ENCODE assay signal across 15 cellular contexts in genomic region chr3:45130476-45130875, GRCh38. TPM values are rescaled to one million over a fixed set of nuclear protein-coding genes. Genes with fewer than 3 reads are reported as not detected.
DNase-seq lines count a peak whose midpoint lies in the region; ATAC-seq, FAIRE-seq and TF ChIP-seq lines count a peak whose summit lies in the region.
"Had no signal": no experiment of that assay in that cellular context is flagged by ENCODE, and none has a peak within 500 bp of the region (broad histone marks: within the 10 kb centered on the region; RNA-seq: fewer than 3 reads in every experiment).

No MANE protein-coding gene starts in this region.

- dilution Hi-C loops in keratinocyte (cut with MboI; ENCODE audit: extremely low pct_ligation_motif_present, low sequenced_read_pairs) = no loop called here

- H3K27ac ChIP-seq in RWPE2 (ENCODE audit: poor library complexity, severe bottlenecking) (peak overlapping the region; percentile 100), keratinocyte (ENCODE audit: control insufficient read depth, insufficient read depth, low read length) (no peak overlapping the region), uterus (peak overlapping the region; percentile 68 to 87), MM.1S (ENCODE audit: low read length) (no peak overlapping the region)
- H3K27ac ChIP-seq: C4-2B had no signal

- H3K4me3 ChIP-seq in RWPE2 (ENCODE audit: severe bottlenecking) (no peak overlapping the region), keratinocyte (ENCODE audit: control insufficient read depth in 2 of 3, extremely low read depth in 1 of 3, insufficient read depth in 2 of 3, low read depth in 1 of 3, low read length in 3 of 3) (no peak overlapping the region), uterus (no peak overlapping the region), MM.1S (ENCODE audit: low read length) (no peak overlapping the region)
- H3K4me3 ChIP-seq: A549, GM12878 had no signal

- H3K79me2 ChIP-seq in keratinocyte (ENCODE audit: control insufficient read depth, insufficient read depth, low read length) (peaks cover 92% of the 10 kb centered on the region), MM.1S (ENCODE audit: low read length) (no peaks in the 10 kb centered on the region)

- no peak for ATAC-seq in RWPE2 (ENCODE audit: low read depth)
- ATAC-seq in GM18861 (IDR thresholded peaks at IDR 0.05; ENCODE audit: unreplicated experiment) = no peak
- no peak for ATAC-seq in stimulated activated naive CD8-positive, alpha-beta T cell treated with anti-CD3 and anti-CD28 coated beads, Interleukin-15, Interleukin-2, amounts not matched to agents 100 U/mL and 50 U/mL, for 24 hours
- ATAC-seq: A549, GM12878 had no signal

- peaks cover 58% of the 10 kb centered on the region for H3K36me3 ChIP-seq in RWPE2 (ENCODE audit: low read depth)
- H3K36me3 ChIP-seq in keratinocyte (ENCODE audit: control insufficient read depth in 2 of 2, extremely low read depth in 1 of 2, insufficient read depth in 2 of 2, low read length in 2 of 2) = peaks cover 10 to 46% of the 10 kb centered on the region in 2 experiments
- H3K36me3 ChIP-seq in uterus = no peaks in the 10 kb centered on the region
- no peaks in the 10 kb centered on the region for H3K36me3 ChIP-seq in MM.1S (replicated peaks; ENCODE audit: insufficient read depth, low read length)
- H3K36me3 ChIP-seq: BE2C had no signal

- H3K4me2 ChIP-seq in keratinocyte (ENCODE audit: control insufficient read depth, extremely low read depth, insufficient read depth, low read depth, low read length) (no peak overlapping the region), MM.1S (ENCODE audit: low read depth, low read length) (no peak overlapping the region)

- DNase-seq in NCI-H69 (lab: John Stamatoyannopoulos, UW) (peak; percentile 50), RWPE2 (ENCODE audit: low spot score) (no peak), keratinocyte (ENCODE audit: low read depth, low spot score) (no peak), uterus (no peak), MM.1S (no peak)
- no peak for DNase-seq in stimulated activated naive CD8-positive, alpha-beta T cell treated with anti-CD3 and anti-CD28 coated beads, Interleukin-15, Interleukin-2, amounts not matched to agents 100 U/mL and 50 U/mL, for 24 hours
- DNase-seq: BE2C; CD4-positive, alpha-beta memory T cell; DMS79; H7 had no signal

- H3K9me3 ChIP-seq in RWPE2 (ENCODE audit: severe bottlenecking) = no peaks in the 10 kb centered on the region
- H3K9me3 ChIP-seq in keratinocyte (ENCODE audit: control insufficient read depth, low read depth, low read length) = no peaks in the 10 kb centered on the region
- H3K9me3 ChIP-seq in uterus = no peaks in the 10 kb centered on the region
- no peaks in the 10 kb centered on the region for H3K9me3 ChIP-seq in MM.1S (replicated peaks; ENCODE audit: insufficient read depth, low read length)
- H3K9me3 ChIP-seq: A549, BE2C had no signal

- no peaks in the 10 kb centered on the region for H3K9me2 ChIP-seq in MM.1S (replicated peaks; ENCODE audit: insufficient read depth, low read length)

- H3K4me1 ChIP-seq in RWPE2 (ENCODE audit: insufficient read depth, poor library complexity, severe bottlenecking) = peaks cover 86% of the 10 kb centered on the region
- peaks cover 81% of the 10 kb centered on the region for H3K4me1 ChIP-seq in keratinocyte (ENCODE audit: control insufficient read depth, extremely low read depth, insufficient read depth, low read length)
- peaks cover 0 to 16% of the 10 kb centered on the region in 2 donors for H3K4me1 ChIP-seq in uterus
- H3K4me1 ChIP-seq in MM.1S (ENCODE audit: low read length) = 0 out of 2 replicates have a peak, but pooled peaks cover 8% of the 10 kb centered on the region
- H3K4me1 ChIP-seq: BE2C had no signal

- no peak overlapping the region for H2AFZ ChIP-seq in keratinocyte (ENCODE audit: control insufficient read depth, low read length)
- no peak overlapping the region for H2AFZ ChIP-seq in MM.1S (ENCODE audit: low read length)

- no peak overlapping the region for H3K9ac ChIP-seq in keratinocyte (ENCODE audit: control insufficient read depth, extremely low read depth, insufficient read depth, low read length)
- no peak overlapping the region for H3K9ac ChIP-seq in MM.1S (ENCODE audit: low read length)

- peaks cover 8% of the 10 kb centered on the region for H3K9me1 ChIP-seq in keratinocyte (ENCODE audit: control insufficient read depth, extremely low read depth, insufficient read depth, low read length)

- peaks cover 21% of the 10 kb centered on the region for H4K20me1 ChIP-seq in keratinocyte (ENCODE audit: control insufficient read depth, extremely low read depth, insufficient read depth, low read length)
- H4K20me1 ChIP-seq in MM.1S (ENCODE audit: insufficient read depth, low read length) = no peaks in the 10 kb centered on the region

- TF ChIP-seq CTCF in RWPE2 (IDR thresholded peaks at IDR 0.05; ENCODE audit: poor library complexity, severe bottlenecking) = no peak
- TF ChIP-seq CTCF in keratinocyte (optimal IDR thresholded peaks at IDR 0.05 in 1 of 3, IDR thresholded peaks at IDR 0.05 in 1 of 3, conservative IDR thresholded peaks at IDR 0.05 in 1 of 3; ENCODE audit: extremely low read depth in 1 of 3, insufficient read depth in 2 of 3, low read length in 3 of 3) = no peak
- TF ChIP-seq CTCF in uterus (IDR thresholded peaks at IDR 0.05) = no peak
- TF ChIP-seq CTCF in MM.1S (IDR thresholded peaks at IDR 0.05; ENCODE audit: low read length) = no peak

- H3F3A ChIP-seq in MM.1S (ENCODE audit: insufficient read depth, low read length) = no peaks in the 10 kb centered on the region

- intact Hi-C loops in uterus (cut with DNase I; ENCODE audit: low total_unique reads) = no loop called here

- FAIRE-seq in keratinocyte (lab: Jason Lieb, UNC) = peak; percentile 46
- FAIRE-seq: A549, GM12878 had no signal

- TF ChIP-seq POLR2A in uterus (IDR thresholded peaks at IDR 0.05) = no peak

- no peaks in the 10 kb centered on the region for H3K27me3 ChIP-seq in RWPE2 (ENCODE audit: insufficient read depth, poor library complexity, severe bottlenecking)
- no peaks in the 10 kb centered on the region for H3K27me3 ChIP-seq in keratinocyte (ENCODE audit: control insufficient read depth, extremely low read depth, insufficient read depth, low read length)
- no peaks in the 10 kb centered on the region for H3K27me3 ChIP-seq in uterus
- no peaks in the 10 kb centered on the region for H3K27me3 ChIP-seq in MM.1S (replicated peaks; ENCODE audit: insufficient read depth, low read length)
- H3K27me3 ChIP-seq: BE2C had no signal

RNA-seq across cellular contexts. Expression of gene CDCP1, which starts 15.7 kb away (rescaled TPM):
- polyA plus RNA-seq in keratinocyte = 71.0 to 171 TPM (median 85.8 TPM) in 3 replicates
- 25.6 TPM for polyA plus RNA-seq in keratinocyte (2011; ENCODE audit: low read depth)
- 94.9 and 114 TPM in 2 replicates for polyA plus RNA-seq in keratinocyte (2011; cell fraction: cytosol; rRNA removed)
- polyA plus RNA-seq in keratinocyte (2011; cell fraction: nucleus; rRNA removed) = 289 and 310 TPM in 2 replicates
- 62.4 and 123 TPM in 2 replicates for polyA plus RNA-seq in keratinocyte (2012; ENCODE audit: low replicate concordance)
- 124 to 419 TPM (median 165 TPM) in 3 replicates for polyA minus RNA-seq in keratinocyte
- 129 TPM for polyA minus RNA-seq in keratinocyte (2011; cell fraction: cytosol; rRNA and poly(A)+ RNA removed)
- polyA minus RNA-seq in keratinocyte (2011; cell fraction: nucleus; rRNA and poly(A)+ RNA removed) = 264 and 415 TPM in 2 replicates
- total RNA-seq in uterus = 10 to 100 TPM in 1 of 4 donors, 1 to 10 TPM in 3; 1.8 to 14.2 (median 4.0) TPM
- total RNA-seq: G401 had no signal

Comparison
In these comparisons a context has a peak if more than half of its experiments do, and no peak if none do; other contexts are left out.
1. H3K27ac ChIP-seq: peak in RWPE2 (single experiment) and uterus (2 of 2); none in keratinocyte (single experiment) and MM.1S (single experiment).